ENCODE assay signal across 9 cellular contexts in the genomic region with DNA sequence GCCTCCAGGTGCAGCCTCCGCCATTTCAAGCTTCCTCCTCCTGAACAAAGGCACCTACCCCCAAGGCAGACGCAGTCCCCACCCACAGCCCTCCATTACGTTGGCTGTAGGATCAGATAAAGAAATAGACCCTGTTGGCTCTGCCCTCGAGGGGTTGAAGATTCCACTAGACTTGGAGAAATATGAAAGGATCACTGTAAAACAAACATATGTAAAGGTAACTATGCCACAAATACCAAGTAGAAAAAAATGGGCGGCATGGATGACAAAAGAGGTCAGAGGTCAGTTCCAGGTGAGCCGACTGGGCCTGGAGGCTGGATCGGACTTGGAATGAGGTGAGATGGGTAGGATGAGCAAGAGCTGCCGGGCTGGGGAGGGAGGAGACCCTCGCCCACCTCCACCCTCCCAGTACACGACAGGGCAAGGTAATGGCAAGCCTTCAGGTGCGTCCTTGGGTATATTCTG.
DNase-seq lines count a peak whose midpoint lies in the region; TF ChIP-seq lines count a peak whose summit lies in the region.
"Had no signal": no experiment of that assay in that cellular context is flagged by ENCODE, and none has a peak within 500 bp of the region (broad histone marks: within the 10 kb centered on the region; RNA-seq: fewer than 3 reads in every experiment).

No MANE protein-coding gene starts in this region.

- peak overlapping the region in 1 of 2 donors; percentile 62 for H3K9ac ChIP-seq in duodenal mucosa (ENCODE audit: low read depth in 1 of 2, low read length in 2 of 2)

- no peaks in the 10 kb centered on the region for H3K9me3 Mint-ChIP-seq in nephron

- no peaks in the 10 kb centered on the region for H3K9me3 ChIP-seq in duodenal mucosa (ENCODE audit: control insufficient read depth in 1 of 2, low read length in 2 of 2)

- H3K4me3 ChIP-seq in Jurkat, Clone E6-1 (ENCODE audit: low read length): peak overlapping the region; percentile 89; the same call in 1 of the 2 replicates
- H3K4me3 ChIP-seq in duodenal mucosa (ENCODE audit: low read depth in 1 of 2, low read length in 2 of 2): peak overlapping the region; percentile 57 to 61

- DNase-seq in Jurkat, Clone E6-1 (ENCODE audit: low read depth, low spot score): no peak
- DNase-seq in GM19240 (ENCODE audit: insufficient read length, low spot score): no peak
- no peak for DNase-seq in NCI-H1436 treated with DMSO at 0.1 percent for 48 hours (lab: John Stamatoyannopoulos, UW)
- DNase-seq in epidermal melanocyte (ENCODE audit: insufficient read length, low spot score): no peak
- no peak for DNase-seq in NCI-H2196 treated with DMSO at 0.1 percent for 48 hours (lab: John Stamatoyannopoulos, UW; ENCODE audit: unreplicated experiment)
- DNase-seq: stimulated activated CD4-positive, alpha-beta T cell treated with anti-CD3 and anti-CD28 coated beads, Interleukin-4, amount 100 ng/mL, for 1 hour had no signal

- peak overlapping the region; percentile 98 to 99 (median 99) for H3K27ac Mint-ChIP-seq in nephron

- peaks cover 67% of the 10 kb centered on the region for H3K4me1 Mint-ChIP-seq in nephron

- H3K27ac ChIP-seq in 22Rv1 (peak overlapping the region; percentile 69), duodenal mucosa (ENCODE audit: low read depth, low read length) (no peak overlapping the region)

- H3K36me3 ChIP-seq in duodenal mucosa (ENCODE audit: control insufficient read depth in 1 of 2, insufficient read depth in 2 of 2, low read length in 2 of 2): peaks cover 0 to 16% of the 10 kb centered on the region in 2 donors

- peaks cover 7 to 11% of the 10 kb centered on the region in 2 donors for H3K4me1 ChIP-seq in duodenal mucosa (ENCODE audit: control insufficient read depth in 1 of 2, insufficient read depth in 2 of 2, low read length in 2 of 2)

- peak overlapping the region; percentile 82 to 83 (median 83) for H3K4me3 Mint-ChIP-seq in nephron

- H3K27me3 Mint-ChIP-seq in nephron (ENCODE audit: low read depth): no peaks in the 10 kb centered on the region

- H3K36me3 Mint-ChIP-seq in nephron (ENCODE audit: low read depth): peaks cover 49% of the 10 kb centered on the region

- no peaks in the 10 kb centered on the region for H3K27me3 ChIP-seq in duodenal mucosa (ENCODE audit: control insufficient read depth in 1 of 2, insufficient read depth in 2 of 2, low read length in 2 of 2)

- no peak for TF ChIP-seq CTCF in 22Rv1 (IDR thresholded peaks at IDR 0.05)
- no peak for TF ChIP-seq CTCF in nephron (IDR thresholded peaks at IDR 0.05; ENCODE audit: unreplicated experiment in 3 of 3)
